29 cellular contexts compared by ENCODE assay signal in the genomic region with DNA sequence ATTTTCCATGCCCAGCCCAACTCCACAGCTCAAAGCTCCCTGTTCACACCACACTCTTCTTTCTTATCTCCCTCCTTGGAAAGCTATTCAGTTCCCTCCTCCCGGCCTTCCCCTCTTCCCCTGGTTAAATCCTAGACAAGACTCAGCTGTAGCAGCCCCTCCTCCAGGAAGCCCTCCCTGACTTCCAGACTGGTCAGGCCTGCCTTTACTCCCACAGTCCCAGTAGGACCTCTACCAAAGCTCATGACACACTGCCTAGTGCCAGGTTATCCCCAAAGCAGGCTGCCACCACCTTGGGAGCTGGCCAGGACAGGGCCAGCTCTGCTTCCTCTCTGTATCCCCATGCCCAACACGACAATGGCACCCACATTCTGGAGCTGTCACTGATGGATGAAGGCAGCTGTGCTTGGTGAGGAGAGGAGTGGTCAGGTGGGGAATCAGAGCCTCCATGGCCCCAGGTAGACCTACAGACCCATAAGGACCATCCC. TPM values are rescaled to one million over a fixed set of nuclear protein-coding genes. Genes with fewer than 3 reads are reported as not detected.
DNase-seq lines count a peak whose midpoint lies in the region; ATAC-seq, FAIRE-seq and TF ChIP-seq lines count a peak whose summit lies in the region.
"Had no signal": no experiment of that assay in that cellular context is flagged by ENCODE, and none has a peak within 500 bp of the region (broad histone marks: within the 10 kb centered on the region; RNA-seq: fewer than 3 reads in every experiment).

No MANE protein-coding gene starts in this region.

- H4K20me1 ChIP-seq in K562 (replicated peaks; ENCODE audit: control insufficient read depth, insufficient read depth, low read length) (no peaks in the 10 kb centered on the region), mammary epithelial cell (ENCODE audit: insufficient read depth, low read length) (no peaks in the 10 kb centered on the region)

- H3K9me3 ChIP-seq in K562 (replicated peaks; ENCODE audit: control insufficient read depth, insufficient read depth, low read depth, low read length) (no peaks in the 10 kb centered on the region), mammary epithelial cell (replicated peaks; ENCODE audit: insufficient read depth, low read length) (no peaks in the 10 kb centered on the region)
- H3K9me3 ChIP-seq: left ventricle myocardium inferior, prostate gland, uterus had no signal

- in situ Hi-C loops in K562 (cut with MboI) = no loop called here
- in situ Hi-C loops in mammary epithelial cell (cut with MboI; ENCODE audit: low sequenced_read_pairs in 2 of 2) = loop anchor here (5.0 kb wide), 1 partner anchor 70 kb away; no protein-coding TSS in a partner anchor

- intact Hi-C loops in K562 (cut with micrococcal nuclease) (no loop called here), mammary epithelial cell (cut with micrococcal nuclease) (no loop called here)

- BruUV-seq in K562 (replicated peaks; lab: Mats Ljungman, UMichigan) (no TSS peak), mammary epithelial cell (replicated peaks; lab: Mats Ljungman, UMichigan) (no TSS peak)

- H3K9ac ChIP-seq in K562 (ENCODE audit: insufficient read depth in 1 of 2, low read depth in 2 of 2, low read length in 2 of 2) (no peak overlapping the region), mammary epithelial cell (ENCODE audit: insufficient read depth, low read length) (no peak overlapping the region)

- 0% methylated on average over 2 of the region's 2 CpGs for WGBS in K562 (ENCODE audit: insufficient coverage, low coverage, missing lambda C conversion rate)
- 36% methylated on average over 2 of the region's 2 CpGs for WGBS in mammary epithelial cell (ENCODE audit: low coverage, missing lambda C conversion rate)

- no peak for ATAC-seq in activated T-cell treated with anti-CD3 and anti-CD28 coated beads, Interleukin-2, amount 50 U/mL, for 72 hours (replicated peaks in 1 of 2)
- no peak for ATAC-seq in K562
- no peak for ATAC-seq in stimulated activated naive CD8-positive, alpha-beta T cell treated with anti-CD3 and anti-CD28 coated beads, Interleukin-15, amount 100 ng/mL, for 72 hours
- ATAC-seq: esophagus mucosa; stimulated activated memory B cell treated with anti-CD40 and anti-IgM and Interleukin-4, amounts not matched to agents 10 μg/mL and 1 μg/mL and 100 μg/mL, for 72 hours had no signal

- dilution Hi-C loops in mammary epithelial cell (cut with HindIII; ENCODE audit: low sequenced_read_pairs) = no loop called here

- TF ChIP-seq EP300 in K562 (IDR thresholded peaks at IDR 0.05; ENCODE audit: low read length) = no peak

- H3K4me2 ChIP-seq in K562 (ENCODE audit: insufficient read depth, low read length) (no peak overlapping the region), mammary epithelial cell (ENCODE audit: insufficient read depth, low read depth, low read length) (no peak overlapping the region)

- no peaks in the 10 kb centered on the region for H3K79me2 ChIP-seq in K562 (ENCODE audit: control insufficient read depth, insufficient read depth, low read length)
- no peaks in the 10 kb centered on the region for H3K79me2 ChIP-seq in mammary epithelial cell (ENCODE audit: insufficient read depth, low read length)

- H3K27me3 Mint-ChIP-seq in activated T-cell treated with anti-CD3 and anti-CD28 coated beads, Interleukin-2, amount 50 U/mL, for 24 hours = no peaks in the 10 kb centered on the region
- H3K27me3 Mint-ChIP-seq in activated T-cell treated with anti-CD3 and anti-CD28 coated beads, Interleukin-2, amount 50 U/mL, for 72 hours (ENCODE audit: low read depth) = no peaks in the 10 kb centered on the region
- H3K27me3 Mint-ChIP-seq in stimulated activated naive CD8-positive, alpha-beta T cell treated with anti-CD3 and anti-CD28 coated beads, Interleukin-15, amount 100 ng/mL, for 72 hours = no peaks in the 10 kb centered on the region
- H3K27me3 Mint-ChIP-seq: activated naive CD4-positive, alpha-beta T cell treated with anti-CD3 and anti-CD28 coated beads, Interleukin-2, amount 50 U/mL, for 24 hours had no signal

- H3K9me3 Mint-ChIP-seq in activated T-cell treated with anti-CD3 and anti-CD28 coated beads, Interleukin-2, amount 50 U/mL, for 24 hours = no peaks in the 10 kb centered on the region
- no peaks in the 10 kb centered on the region for H3K9me3 Mint-ChIP-seq in activated T-cell treated with anti-CD3 and anti-CD28 coated beads, Interleukin-2, amount 50 U/mL, for 72 hours
- no peaks in the 10 kb centered on the region for H3K9me3 Mint-ChIP-seq in stimulated activated naive CD8-positive, alpha-beta T cell treated with anti-CD3 and anti-CD28 coated beads, Interleukin-15, amount 100 ng/mL, for 72 hours
- H3K9me3 Mint-ChIP-seq: activated naive CD4-positive, alpha-beta T cell treated with anti-CD3 and anti-CD28 coated beads, Interleukin-2, amount 50 U/mL, for 24 hours; naive B cell; stimulated activated memory B cell treated with anti-CD40 and anti-IgM and Interleukin-4, amounts not matched to agents 10 μg/mL and 1 μg/mL and 100 μg/mL, for 72 hours had no signal

- H3K4me1 Mint-ChIP-seq in activated T-cell treated with anti-CD3 and anti-CD28 coated beads, Interleukin-2, amount 50 U/mL, for 24 hours (ENCODE audit: low read depth) = peaks cover 25% of the 10 kb centered on the region
- H3K4me1 Mint-ChIP-seq in activated T-cell treated with anti-CD3 and anti-CD28 coated beads, Interleukin-2, amount 50 U/mL, for 72 hours (ENCODE audit: low read depth) = peaks cover 25% of the 10 kb centered on the region
- H3K4me1 Mint-ChIP-seq in stimulated activated naive CD8-positive, alpha-beta T cell treated with anti-CD3 and anti-CD28 coated beads, Interleukin-15, amount 100 ng/mL, for 72 hours = peaks cover 34% of the 10 kb centered on the region

- no peaks in the 10 kb centered on the region for H3K36me3 Mint-ChIP-seq in activated T-cell treated with anti-CD3 and anti-CD28 coated beads, Interleukin-2, amount 50 U/mL, for 24 hours (ENCODE audit: low read depth)
- no peaks in the 10 kb centered on the region for H3K36me3 Mint-ChIP-seq in activated T-cell treated with anti-CD3 and anti-CD28 coated beads, Interleukin-2, amount 50 U/mL, for 72 hours (ENCODE audit: insufficient read depth in 2 of 2)
- H3K36me3 Mint-ChIP-seq: activated naive CD4-positive, alpha-beta T cell treated with anti-CD3 and anti-CD28 coated beads, Interleukin-2, amount 50 U/mL, for 24 hours; naive B cell; stimulated activated memory B cell treated with anti-CD40 and anti-IgM and Interleukin-4, amounts not matched to agents 10 μg/mL and 1 μg/mL and 100 μg/mL, for 72 hours had no signal

- H3K36me3 ChIP-seq in K562 (ENCODE audit: control insufficient read depth, insufficient read depth, low read length) (no peaks in the 10 kb centered on the region), mammary epithelial cell (ENCODE audit: insufficient read depth, low read length) (no peaks in the 10 kb centered on the region)
- H3K36me3 ChIP-seq: left ventricle myocardium inferior, prostate gland, uterus had no signal

- no peak overlapping the region for H3K4me3 Mint-ChIP-seq in activated T-cell treated with anti-CD3 and anti-CD28 coated beads, Interleukin-2, amount 50 U/mL, for 24 hours
- H3K4me3 Mint-ChIP-seq in activated T-cell treated with anti-CD3 and anti-CD28 coated beads, Interleukin-2, amount 50 U/mL, for 72 hours = no peak overlapping the region
- no peak overlapping the region for H3K4me3 Mint-ChIP-seq in stimulated activated naive CD8-positive, alpha-beta T cell treated with anti-CD3 and anti-CD28 coated beads, Interleukin-15, amount 100 ng/mL, for 72 hours
- H3K4me3 Mint-ChIP-seq: activated naive CD4-positive, alpha-beta T cell treated with anti-CD3 and anti-CD28 coated beads, Interleukin-2, amount 50 U/mL, for 24 hours; stimulated activated memory B cell treated with anti-CD40 and anti-IgM and Interleukin-4, amounts not matched to agents 10 μg/mL and 1 μg/mL and 100 μg/mL, for 72 hours had no signal

- POLR2A ChIA-PET in K562 (lab: Yijun Ruan, JAX) = interaction anchor here (0.9 to 1.2 kb wide), 5 partner anchors 15 to 76 kb away, joined by 3 to 5 read pairs (median 4); partner anchors contain the start of gene CKLF

- TF ChIP-seq POLR2A in K562 (conservative IDR thresholded peaks at IDR 0.05) = no peak

- no peak overlapping the region for H3K4me3 ChIP-seq in K562
- no peak overlapping the region for H3K4me3 ChIP-seq in mammary epithelial cell (replicated peaks in 1 of 3; ENCODE audit: insufficient read depth in 1 of 3, low read depth in 2 of 3, low read length in 3 of 3)
- H3K4me3 ChIP-seq: GM12878, left ventricle myocardium inferior, prostate gland, uterus had no signal

- no peak for DNase-seq in activated T-cell treated with anti-CD3 and anti-CD28 coated beads, Interleukin-2, amount 50 U/mL, for 24 hours
- DNase-seq in activated T-cell treated with anti-CD3 and anti-CD28 coated beads, Interleukin-2, amount 50 U/mL, for 72 hours = no peak
- DNase-seq in K562 (ENCODE audit: extremely low read depth in 1 of 4, low spot score in 3 of 4) = no peak
- DNase-seq in myocyte (ENCODE audit: low read depth) = peak; percentile 32
- DNase-seq in ureter (ENCODE audit: low spot score) = peak; percentile 29
- DNase-seq in stimulated activated naive CD8-positive, alpha-beta T cell treated with anti-CD3 and anti-CD28 coated beads, Interleukin-15, amount 100 ng/mL, for 72 hours = no peak
- DNase-seq in mammary epithelial cell = no peak
- DNase-seq in DMS79 (lab: John Stamatoyannopoulos, UW) = no peak
- DNase-seq: DMS153, GOT3, IMR-90, left ventricle myocardium inferior, NCI-H2107, NCI-H446 treated with DMSO at 0.1 percent for 48 hours, NCI-H774, nucleus accumbens, SIG-M5 had no signal

- H3K4me1 ChIP-seq in K562 (replicated peaks in 1 of 2; ENCODE audit: control insufficient read depth in 2 of 2, insufficient read depth in 2 of 2, low read length in 2 of 2) = peaks cover 6 to 14% of the 10 kb centered on the region in 2 experiments; a peak in 4 of 5 replicates
- H3K4me1 ChIP-seq in mammary epithelial cell (ENCODE audit: insufficient read depth, low read length) = peaks cover 16% of the 10 kb centered on the region
- H3K4me1 ChIP-seq: prostate gland, uterus had no signal

- CTCF ChIA-PET in K562 (lab: Yijun Ruan, JAX; ENCODE audit: low intra/inter-chr PET ratio) = no interaction called here
- CTCF ChIA-PET in mammary epithelial cell (lab: Charles Lee; ENCODE audit: low non-redundant PET) = no interaction called here

- H3K27ac Mint-ChIP-seq in activated T-cell treated with anti-CD3 and anti-CD28 coated beads, Interleukin-2, amount 50 U/mL, for 24 hours = peak overlapping the region; percentile 13
- H3K27ac Mint-ChIP-seq in activated T-cell treated with anti-CD3 and anti-CD28 coated beads, Interleukin-2, amount 50 U/mL, for 72 hours = no peak overlapping the region
- no peak overlapping the region for H3K27ac Mint-ChIP-seq in stimulated activated naive CD8-positive, alpha-beta T cell treated with anti-CD3 and anti-CD28 coated beads, Interleukin-15, amount 100 ng/mL, for 72 hours
- H3K27ac Mint-ChIP-seq: activated naive CD4-positive, alpha-beta T cell treated with anti-CD3 and anti-CD28 coated beads, Interleukin-2, amount 50 U/mL, for 24 hours; stimulated activated memory B cell treated with anti-CD40 and anti-IgM and Interleukin-4, amounts not matched to agents 10 μg/mL and 1 μg/mL and 100 μg/mL, for 72 hours had no signal

- no peak overlapping the region for H2AFZ ChIP-seq in K562 (ENCODE audit: low read depth, low read length)
- H2AFZ ChIP-seq in mammary epithelial cell (ENCODE audit: low read depth, low read length) = no peak overlapping the region

- H3K9me1 ChIP-seq in K562 (ENCODE audit: control insufficient read depth, insufficient read depth, low read length) = peaks cover 4% of the 10 kb centered on the region

- H3K27me3 ChIP-seq in K562 (ENCODE audit: control insufficient read depth in 2 of 2, insufficient read depth in 2 of 2, low read length in 2 of 2) = peaks cover under 1 to 10% of the 10 kb centered on the region in 2 experiments; a peak in 3 of 5 replicates
- no peaks in the 10 kb centered on the region for H3K27me3 ChIP-seq in mammary epithelial cell (ENCODE audit: insufficient read depth, low read length)
- H3K27me3 ChIP-seq: uterus had no signal

- H3K27ac ChIP-seq in K562 (ENCODE audit: extremely low read depth, low read depth, low read length) = no peak overlapping the region
- H3K27ac ChIP-seq in mammary epithelial cell (ENCODE audit: insufficient read depth, low read depth, low read length) = no peak overlapping the region
- H3K27ac ChIP-seq: left ventricle myocardium inferior, prostate gland, uterus, VCaP had no signal

- FAIRE-seq in K562 (lab: Jason Lieb, UNC) = no peak
- FAIRE-seq: colon, GM12878, islet of Langerhans, RCC 7860 had no signal

- TF ChIP-seq CTCF in K562 (IDR thresholded peaks at IDR 0.05 in 2 of 3, conservative IDR thresholded peaks at IDR 0.05 in 1 of 3; ENCODE audit: insufficient read depth in 2 of 3, low read depth in 1 of 3, low read length in 3 of 3) (no peak), mammary epithelial cell (conservative IDR thresholded peaks at IDR 0.05 in 1 of 2, IDR thresholded peaks at IDR 0.05 in 1 of 2; ENCODE audit: extremely low read depth in 1 of 2, insufficient read depth in 1 of 2, low read depth in 1 of 2, low read length in 2 of 2) (no peak)

- TF ChIP-seq RAD21 in K562 (CRISPR knock-in tag; conservative IDR thresholded peaks at IDR 0.05 in 1 of 2, IDR thresholded peaks at IDR 0.05 in 1 of 2) = no peak

RNA-seq across cellular contexts. Expression of gene BEAN1, which starts 50.0 kb away (rescaled TPM):
- not detected for total RNA-seq in activated T-cell treated with anti-CD3 and anti-CD28 coated beads, Interleukin-2, amount 50 U/mL, for 72 hours
- not detected in 2 replicates for total RNA-seq in K562 (2011; cell fraction: chromatin; rRNA removed; ENCODE audit: low replicate concordance)
- total RNA-seq in K562 (2011; cell fraction: nucleolus; rRNA removed) = not detected in 2 replicates
- total RNA-seq in K562 (2011; cell fraction: nucleoplasm; rRNA removed) = not detected in 2 replicates
- not detected in 2 replicates for total RNA-seq in K562 (2014; rRNA removed)
- not detected in 2 replicates for total RNA-seq in K562 (2014; rRNA removed; fragmentation: Illumina TruSeq; extraction: Trizol)
- total RNA-seq in K562 (2015; rRNA removed; fragmentation: Illumina TruSeq; extraction: Trizol) = not detected in 2 replicates
- not detected in 2 replicates for total RNA-seq in K562 (2021)
- not detected in 2 replicates for polyA plus RNA-seq in K562 (2011; rRNA removed)
- polyA plus RNA-seq in K562 (2011; cell fraction: cytosol; rRNA removed) = not detected in 2 replicates
- polyA plus RNA-seq in K562 (2011; cell fraction: nucleus; rRNA removed) = not detected in 2 replicates
- polyA plus RNA-seq in K562 (2012) = 0.11 TPM in 1 of 2 replicates, not detected in the other
- polyA plus RNA-seq in K562 (2014; fragmentation: Illumina TruSeq; extraction: Trizol) = not detected in 2 replicates
- not detected for polyA plus RNA-seq in K562 (2014; fragmentation: Nextera tagmentation; extraction: Ambion mirVana)
- polyA plus RNA-seq in K562 (2014; rRNA removed) = not detected in 2 replicates
- not detected in 2 replicates for polyA minus RNA-seq in K562 (2011; rRNA and poly(A)+ RNA removed)
- polyA minus RNA-seq in K562 (2011; cell fraction: cytosol; rRNA and poly(A)+ RNA removed) = not detected in 2 replicates
- polyA minus RNA-seq in K562 (2011; cell fraction: nucleus; rRNA and poly(A)+ RNA removed) = not detected in 2 replicates
- 15.3 and 19.1 TPM in 2 replicates for total RNA-seq in myocyte
- 8.9 TPM for polyA plus RNA-seq in myocyte (2012)
- total RNA-seq in ureter = 1.6 TPM
- total RNA-seq in mammary epithelial cell = 1 to 10 TPM; 1.3 to 1.9 TPM
- 0.61 TPM for polyA plus RNA-seq in mammary epithelial cell
- polyA minus RNA-seq in mammary epithelial cell = not detected
- total RNA-seq: bronchial epithelial cell, GM12878, IMR-90 had no signal
- polyA plus RNA-seq: GM12878, IMR-90 had no signal

Comparison
In these comparisons a context has a peak if more than half of its experiments do, and no peak if none do; other contexts are left out.
1. DNase-seq: peak in myocyte (single experiment) and ureter (single experiment); none in activated T-cell treated with anti-CD3 and anti-CD28 coated beads, Interleukin-2, amount 50 U/mL, for 24 hours (single experiment), activated T-cell treated with anti-CD3 and anti-CD28 coated beads, Interleukin-2, amount 50 U/mL, for 72 hours (0 of 2), K562 (0 of 4), stimulated activated naive CD8-positive, alpha-beta T cell treated with anti-CD3 and anti-CD28 coated beads, Interleukin-15, amount 100 ng/mL, for 72 hours (0 of 2), mammary epithelial cell (single experiment) and DMS79 (single experiment).